Comparison of ENCODE assay signal across 1 cellular context in the genomic region with DNA sequence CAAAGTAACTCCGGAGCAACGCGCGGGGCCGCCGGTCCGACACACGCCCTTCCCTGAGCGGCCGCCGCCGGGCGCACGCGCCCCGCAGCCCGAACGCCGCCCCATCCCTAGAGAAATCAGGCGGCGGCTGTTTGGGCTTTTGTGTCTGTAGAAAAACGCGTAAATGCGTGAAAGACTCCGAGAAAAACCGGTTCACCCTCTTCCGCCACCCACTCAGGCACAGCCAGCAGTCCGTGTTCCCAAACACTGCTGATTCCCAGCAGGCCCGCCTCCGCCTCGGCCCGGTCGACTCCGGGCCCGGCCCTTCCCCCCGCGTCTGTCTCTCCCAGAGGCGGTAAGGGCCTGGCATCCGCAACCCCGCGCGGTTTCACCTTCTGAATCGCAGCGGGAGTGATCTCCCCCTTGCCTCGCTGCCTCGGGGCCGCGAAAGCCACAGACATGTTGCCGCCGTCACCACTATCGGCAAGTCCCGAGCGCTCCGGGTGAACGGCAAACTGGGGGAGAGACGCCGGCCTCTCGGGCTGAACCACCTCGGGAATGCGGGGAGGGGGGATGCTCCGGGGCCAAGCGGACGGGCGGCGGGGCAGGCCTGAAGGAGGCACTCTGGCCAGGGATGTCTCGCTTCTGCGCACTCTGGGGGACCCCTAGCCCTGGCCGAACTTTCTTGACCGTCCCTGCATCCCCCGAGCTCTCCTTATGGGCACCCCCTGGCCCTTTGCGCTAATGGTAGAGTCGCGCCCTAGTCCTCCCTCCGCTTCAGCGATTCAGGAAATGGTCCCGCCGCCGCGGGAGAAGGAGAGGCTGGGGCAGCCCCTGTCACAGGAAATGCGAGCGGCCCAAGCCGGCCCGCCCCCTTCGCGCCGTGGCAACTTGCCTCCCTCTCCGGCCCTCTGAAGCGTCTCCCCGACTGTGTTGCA.
TF ChIP-seq lines count a peak whose summit lies in the region.

A gene with protein sequence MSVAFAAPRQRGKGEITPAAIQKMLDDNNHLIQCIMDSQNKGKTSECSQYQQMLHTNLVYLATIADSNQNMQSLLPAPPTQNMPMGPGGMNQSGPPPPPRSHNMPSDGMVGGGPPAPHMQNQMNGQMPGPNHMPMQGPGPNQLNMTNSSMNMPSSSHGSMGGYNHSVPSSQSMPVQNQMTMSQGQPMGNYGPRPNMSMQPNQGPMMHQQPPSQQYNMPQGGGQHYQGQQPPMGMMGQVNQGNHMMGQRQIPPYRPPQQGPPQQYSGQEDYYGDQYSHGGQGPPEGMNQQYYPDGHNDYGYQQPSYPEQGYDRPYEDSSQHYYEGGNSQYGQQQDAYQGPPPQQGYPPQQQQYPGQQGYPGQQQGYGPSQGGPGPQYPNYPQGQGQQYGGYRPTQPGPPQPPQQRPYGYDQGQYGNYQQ (minus strand): TSS at position 484 of the 917 bp plus-strand sequence. CDS start 44 bp downstream, at position 440.

TF ChIP-seq in K562, 482 proteins besides CTCF, POLR2A, EP300 and RAD21 (continued from another document and continues in another):
- peak; percentile 62; the same call in 1 of the 2 replicates for TF ChIP-seq ILF3 (IDR thresholded peaks at IDR 0.05; ENCODE audit: borderline replicate concordance)
- no peak for TF ChIP-seq RBM34 (IDR thresholded peaks at IDR 0.05; ENCODE audit: borderline replicate concordance, insufficient read depth, low read length)
- TF ChIP-seq, protein P1, sequence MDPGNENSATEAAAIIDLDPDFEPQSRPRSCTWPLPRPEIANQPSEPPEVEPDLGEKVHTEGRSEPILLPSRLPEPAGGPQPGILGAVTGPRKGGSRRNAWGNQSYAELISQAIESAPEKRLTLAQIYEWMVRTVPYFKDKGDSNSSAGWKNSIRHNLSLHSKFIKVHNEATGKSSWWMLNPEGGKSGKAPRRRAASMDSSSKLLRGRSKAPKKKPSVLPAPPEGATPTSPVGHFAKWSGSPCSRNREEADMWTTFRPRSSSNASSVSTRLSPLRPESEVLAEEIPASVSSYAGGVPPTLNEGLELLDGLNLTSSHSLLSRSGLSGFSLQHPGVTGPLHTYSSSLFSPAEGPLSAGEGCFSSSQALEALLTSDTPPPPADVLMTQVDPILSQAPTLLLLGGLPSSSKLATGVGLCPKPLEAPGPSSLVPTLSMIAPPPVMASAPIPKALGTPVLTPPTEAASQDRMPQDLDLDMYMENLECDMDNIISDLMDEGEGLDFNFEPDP (CRISPR knock-in tag; IDR thresholded peaks at IDR 0.05), result no peak
- no peak for TF ChIP-seq PRMT5 (CRISPR knock-in tag; IDR thresholded peaks at IDR 0.05)
- no peak for TF ChIP-seq SRF (CRISPR knock-in tag; IDR thresholded peaks at IDR 0.05)
- TF ChIP-seq TFAM (CRISPR knock-in tag; conservative IDR thresholded peaks at IDR 0.05), result no peak
- TF ChIP-seq PURB (CRISPR knock-in tag; IDR thresholded peaks at IDR 0.05; ENCODE audit: low read depth), result no peak
- no peak for TF ChIP-seq FOS (IDR thresholded peaks at IDR 0.05; ENCODE audit: extremely low read depth, insufficient read length)
- no peak for TF ChIP-seq ZFP1 (CRISPR knock-in tag; IDR thresholded peaks at IDR 0.05)
- TF ChIP-seq KLF16 (IDR thresholded peaks at IDR 0.05), result no peak
- no peak for TF ChIP-seq IRF2 (CRISPR knock-in tag; IDR thresholded peaks at IDR 0.05)
- TF ChIP-seq SAFB (IDR thresholded peaks at IDR 0.05; ENCODE audit: borderline replicate concordance, low read depth, low read length), result 0 out of 2 replicates have a peak, but pooled peaks have one; percentile 11
- TF ChIP-seq HCFC1 (IDR thresholded peaks at IDR 0.05; ENCODE audit: low read depth, low read length), result no peak; the same call in none of the 2 replicates
- peak; percentile 10; the same call in 1 of the 2 replicates for TF ChIP-seq MAFF (IDR thresholded peaks at IDR 0.05; ENCODE audit: low read length)
- no peak for TF ChIP-seq POLR2AphosphoS2 (IDR thresholded peaks at IDR 0.05; ENCODE audit: low read length)
- peak in 1 of 2 experiments; percentile 52; a peak in 3 of 4 replicates for TF ChIP-seq RCOR1 (IDR thresholded peaks at IDR 0.05; ENCODE audit: borderline replicate concordance in 1 of 2, low read depth in 2 of 2, low read length in 2 of 2)
- TF ChIP-seq ZBED1 (IDR thresholded peaks at IDR 0.05), result peak; percentile 38; the same call in 1 of the 2 replicates
- TF ChIP-seq CHD4 (IDR thresholded peaks at IDR 0.05; ENCODE audit: insufficient read depth, insufficient replicate concordance, low read depth, low read length, poor library complexity, severe bottlenecking), result no peak
- TF ChIP-seq, protein P2, sequence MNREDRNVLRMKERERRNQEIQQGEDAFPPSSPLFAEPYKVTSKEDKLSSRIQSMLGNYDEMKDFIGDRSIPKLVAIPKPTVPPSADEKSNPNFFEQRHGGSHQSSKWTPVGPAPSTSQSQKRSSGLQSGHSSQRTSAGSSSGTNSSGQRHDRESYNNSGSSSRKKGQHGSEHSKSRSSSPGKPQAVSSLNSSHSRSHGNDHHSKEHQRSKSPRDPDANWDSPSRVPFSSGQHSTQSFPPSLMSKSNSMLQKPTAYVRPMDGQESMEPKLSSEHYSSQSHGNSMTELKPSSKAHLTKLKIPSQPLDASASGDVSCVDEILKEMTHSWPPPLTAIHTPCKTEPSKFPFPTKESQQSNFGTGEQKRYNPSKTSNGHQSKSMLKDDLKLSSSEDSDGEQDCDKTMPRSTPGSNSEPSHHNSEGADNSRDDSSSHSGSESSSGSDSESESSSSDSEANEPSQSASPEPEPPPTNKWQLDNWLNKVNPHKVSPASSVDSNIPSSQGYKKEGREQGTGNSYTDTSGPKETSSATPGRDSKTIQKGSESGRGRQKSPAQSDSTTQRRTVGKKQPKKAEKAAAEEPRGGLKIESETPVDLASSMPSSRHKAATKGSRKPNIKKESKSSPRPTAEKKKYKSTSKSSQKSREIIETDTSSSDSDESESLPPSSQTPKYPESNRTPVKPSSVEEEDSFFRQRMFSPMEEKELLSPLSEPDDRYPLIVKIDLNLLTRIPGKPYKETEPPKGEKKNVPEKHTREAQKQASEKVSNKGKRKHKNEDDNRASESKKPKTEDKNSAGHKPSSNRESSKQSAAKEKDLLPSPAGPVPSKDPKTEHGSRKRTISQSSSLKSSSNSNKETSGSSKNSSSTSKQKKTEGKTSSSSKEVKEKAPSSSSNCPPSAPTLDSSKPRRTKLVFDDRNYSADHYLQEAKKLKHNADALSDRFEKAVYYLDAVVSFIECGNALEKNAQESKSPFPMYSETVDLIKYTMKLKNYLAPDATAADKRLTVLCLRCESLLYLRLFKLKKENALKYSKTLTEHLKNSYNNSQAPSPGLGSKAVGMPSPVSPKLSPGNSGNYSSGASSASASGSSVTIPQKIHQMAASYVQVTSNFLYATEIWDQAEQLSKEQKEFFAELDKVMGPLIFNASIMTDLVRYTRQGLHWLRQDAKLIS (CRISPR knock-in tag; IDR thresholded peaks at IDR 0.05), result no peak
- peak; percentile 89 for TF ChIP-seq TAF1 (IDR thresholded peaks at IDR 0.05; ENCODE audit: control insufficient read depth, extremely low read depth, insufficient read depth, low read length, severe bottlenecking)
- TF ChIP-seq, protein P3, sequence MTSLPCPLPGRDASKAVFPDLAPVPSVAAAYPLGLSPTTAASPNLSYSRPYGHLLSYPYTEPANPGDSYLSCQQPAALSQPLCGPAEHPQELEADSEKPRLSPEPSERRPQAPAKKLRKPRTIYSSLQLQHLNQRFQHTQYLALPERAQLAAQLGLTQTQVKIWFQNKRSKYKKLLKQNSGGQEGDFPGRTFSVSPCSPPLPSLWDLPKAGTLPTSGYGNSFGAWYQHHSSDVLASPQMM (CRISPR knock-in tag; IDR thresholded peaks at IDR 0.05), result no peak
- TF ChIP-seq ZNF41 (CRISPR knock-in tag; conservative IDR thresholded peaks at IDR 0.05), result 0 out of 2 replicates have a peak, but pooled peaks have one; percentile 34
- TF ChIP-seq, protein P4, sequence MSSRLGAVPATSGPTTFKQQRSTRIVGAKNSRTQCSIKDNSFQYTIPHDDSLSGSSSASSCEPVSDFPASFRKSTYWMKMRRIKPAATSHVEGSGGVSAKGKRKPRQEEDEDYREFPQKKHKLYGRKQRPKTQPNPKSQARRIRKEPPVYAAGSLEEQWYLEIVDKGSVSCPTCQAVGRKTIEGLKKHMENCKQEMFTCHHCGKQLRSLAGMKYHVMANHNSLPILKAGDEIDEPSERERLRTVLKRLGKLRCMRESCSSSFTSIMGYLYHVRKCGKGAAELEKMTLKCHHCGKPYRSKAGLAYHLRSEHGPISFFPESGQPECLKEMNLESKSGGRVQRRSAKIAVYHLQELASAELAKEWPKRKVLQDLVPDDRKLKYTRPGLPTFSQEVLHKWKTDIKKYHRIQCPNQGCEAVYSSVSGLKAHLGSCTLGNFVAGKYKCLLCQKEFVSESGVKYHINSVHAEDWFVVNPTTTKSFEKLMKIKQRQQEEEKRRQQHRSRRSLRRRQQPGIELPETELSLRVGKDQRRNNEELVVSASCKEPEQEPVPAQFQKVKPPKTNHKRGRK (tag; IDR thresholded peaks at IDR 0.05), result no peak
- no peak for TF ChIP-seq PHB (CRISPR knock-in tag; IDR thresholded peaks at IDR 0.05)
- TF ChIP-seq, protein P5, sequence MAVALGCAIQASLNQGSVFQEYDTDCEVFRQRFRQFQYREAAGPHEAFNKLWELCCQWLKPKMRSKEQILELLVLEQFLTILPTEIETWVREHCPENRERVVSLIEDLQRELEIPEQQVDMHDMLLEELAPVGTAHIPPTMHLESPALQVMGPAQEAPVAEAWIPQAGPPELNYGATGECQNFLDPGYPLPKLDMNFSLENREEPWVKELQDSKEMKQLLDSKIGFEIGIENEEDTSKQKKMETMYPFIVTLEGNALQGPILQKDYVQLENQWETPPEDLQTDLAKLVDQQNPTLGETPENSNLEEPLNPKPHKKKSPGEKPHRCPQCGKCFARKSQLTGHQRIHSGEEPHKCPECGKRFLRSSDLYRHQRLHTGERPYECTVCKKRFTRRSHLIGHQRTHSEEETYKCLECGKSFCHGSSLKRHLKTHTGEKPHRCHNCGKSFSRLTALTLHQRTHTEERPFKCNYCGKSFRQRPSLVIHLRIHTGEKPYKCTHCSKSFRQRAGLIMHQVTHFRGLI (CRISPR knock-in tag; IDR thresholded peaks at IDR 0.05), result no peak
- TF ChIP-seq TAF7 (tag; IDR thresholded peaks at IDR 0.05), result peak; percentile 97
- TF ChIP-seq NFIC (IDR thresholded peaks at IDR 0.05), result peak; percentile 12; the same call in 1 of the 2 replicates
- peak; percentile 65 for TF ChIP-seq OTX1 (CRISPR knock-in tag; IDR thresholded peaks at IDR 0.05)
- TF ChIP-seq NEUROD1 (IDR thresholded peaks at IDR 0.05; ENCODE audit: borderline replicate concordance, low read depth, low read length, partially characterized antibody), result peak; percentile 71
- no peak; the same call in 1 of the 2 replicates for TF ChIP-seq RNF2 (IDR thresholded peaks at IDR 0.05)
- no peak for TF ChIP-seq CBX8 (IDR thresholded peaks at IDR 0.05; ENCODE audit: borderline replicate concordance, extremely low read depth, low read depth, low read length, poor library complexity, severe bottlenecking)
- no peak for TF ChIP-seq MEF2D (tag; conservative IDR thresholded peaks at IDR 0.05; ENCODE audit: low read depth)
- no peak for TF ChIP-seq FOXA1 (IDR thresholded peaks at IDR 0.05; ENCODE audit: borderline replicate concordance)
- no peak for TF ChIP-seq ZNF274 (IDR thresholded peaks at IDR 0.05; ENCODE audit: borderline replicate concordance, low read depth, low read length)
- no peak for TF ChIP-seq ZNF347 (CRISPR knock-in tag; IDR thresholded peaks at IDR 0.05; ENCODE audit: low read depth)
- no peak for TF ChIP-seq SIRT6 (IDR thresholded peaks at IDR 0.05; ENCODE audit: low read depth, low read length)
- peak; percentile 61 for TF ChIP-seq ETV1 (tag; conservative IDR thresholded peaks at IDR 0.05; ENCODE audit: low read depth)
- TF ChIP-seq HDAC6 (IDR thresholded peaks at IDR 0.05; ENCODE audit: low read depth, low read length), result no peak
- no peak for TF ChIP-seq ZNF75A (CRISPR knock-in tag; IDR thresholded peaks at IDR 0.05)
- no peak for TF ChIP-seq ESRRB (CRISPR knock-in tag; IDR thresholded peaks at IDR 0.05; ENCODE audit: borderline replicate concordance)
- no peak for TF ChIP-seq ZNF354B (CRISPR knock-in tag; IDR thresholded peaks at IDR 0.05)
- TF ChIP-seq FOXJ3 (CRISPR knock-in tag; IDR thresholded peaks at IDR 0.05), result no peak
- TF ChIP-seq TBL1XR1 (IDR thresholded peaks at IDR 0.05; ENCODE audit: low read length in 2 of 2), result peak in 1 of 2 experiments; percentile 17; a peak in 1 of 4 replicates
- TF ChIP-seq, protein P6, sequence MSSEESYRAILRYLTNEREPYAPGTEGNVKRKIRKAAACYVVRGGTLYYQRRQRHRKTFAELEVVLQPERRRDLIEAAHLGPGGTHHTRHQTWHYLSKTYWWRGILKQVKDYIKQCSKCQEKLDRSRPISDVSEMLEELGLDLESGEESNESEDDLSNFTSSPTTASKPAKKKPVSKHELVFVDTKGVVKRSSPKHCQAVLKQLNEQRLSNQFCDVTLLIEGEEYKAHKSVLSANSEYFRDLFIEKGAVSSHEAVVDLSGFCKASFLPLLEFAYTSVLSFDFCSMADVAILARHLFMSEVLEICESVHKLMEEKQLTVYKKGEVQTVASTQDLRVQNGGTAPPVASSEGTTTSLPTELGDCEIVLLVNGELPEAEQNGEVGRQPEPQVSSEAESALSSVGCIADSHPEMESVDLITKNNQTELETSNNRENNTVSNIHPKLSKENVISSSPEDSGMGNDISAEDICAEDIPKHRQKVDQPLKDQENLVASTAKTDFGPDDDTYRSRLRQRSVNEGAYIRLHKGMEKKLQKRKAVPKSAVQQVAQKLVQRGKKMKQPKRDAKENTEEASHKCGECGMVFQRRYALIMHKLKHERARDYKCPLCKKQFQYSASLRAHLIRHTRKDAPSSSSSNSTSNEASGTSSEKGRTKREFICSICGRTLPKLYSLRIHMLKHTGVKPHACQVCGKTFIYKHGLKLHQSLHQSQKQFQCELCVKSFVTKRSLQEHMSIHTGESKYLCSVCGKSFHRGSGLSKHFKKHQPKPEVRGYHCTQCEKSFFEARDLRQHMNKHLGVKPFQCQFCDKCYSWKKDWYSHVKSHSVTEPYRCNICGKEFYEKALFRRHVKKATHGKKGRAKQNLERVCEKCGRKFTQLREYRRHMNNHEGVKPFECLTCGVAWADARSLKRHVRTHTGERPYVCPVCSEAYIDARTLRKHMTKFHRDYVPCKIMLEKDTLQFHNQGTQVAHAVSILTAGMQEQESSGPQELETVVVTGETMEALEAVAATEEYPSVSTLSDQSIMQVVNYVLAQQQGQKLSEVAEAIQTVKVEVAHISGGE (CRISPR knock-in tag; IDR thresholded peaks at IDR 0.05), result peak in 1 of 3 experiments; percentile 63; a peak in 2 of 6 replicates
- peak; percentile 46; the same call in 1 of the 2 replicates for TF ChIP-seq HMG20B (CRISPR knock-in tag; IDR thresholded peaks at IDR 0.05)
- TF ChIP-seq, protein P7, sequence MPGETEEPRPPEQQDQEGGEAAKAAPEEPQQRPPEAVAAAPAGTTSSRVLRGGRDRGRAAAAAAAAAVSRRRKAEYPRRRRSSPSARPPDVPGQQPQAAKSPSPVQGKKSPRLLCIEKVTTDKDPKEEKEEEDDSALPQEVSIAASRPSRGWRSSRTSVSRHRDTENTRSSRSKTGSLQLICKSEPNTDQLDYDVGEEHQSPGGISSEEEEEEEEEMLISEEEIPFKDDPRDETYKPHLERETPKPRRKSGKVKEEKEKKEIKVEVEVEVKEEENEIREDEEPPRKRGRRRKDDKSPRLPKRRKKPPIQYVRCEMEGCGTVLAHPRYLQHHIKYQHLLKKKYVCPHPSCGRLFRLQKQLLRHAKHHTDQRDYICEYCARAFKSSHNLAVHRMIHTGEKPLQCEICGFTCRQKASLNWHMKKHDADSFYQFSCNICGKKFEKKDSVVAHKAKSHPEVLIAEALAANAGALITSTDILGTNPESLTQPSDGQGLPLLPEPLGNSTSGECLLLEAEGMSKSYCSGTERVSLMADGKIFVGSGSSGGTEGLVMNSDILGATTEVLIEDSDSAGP (CRISPR knock-in tag; IDR thresholded peaks at IDR 0.05), result 0 out of 2 replicates have a peak, but pooled peaks have one; percentile 38
- TF ChIP-seq XRCC5 (IDR thresholded peaks at IDR 0.05; ENCODE audit: low read depth, low read length), result no peak; the same call in 1 of the 2 replicates
- peak; percentile 79 for TF ChIP-seq EGR1 (conservative IDR thresholded peaks at IDR 0.05)
- TF ChIP-seq SIN3B (IDR thresholded peaks at IDR 0.05; ENCODE audit: low read depth), result peak; percentile 46; the same call in 1 of the 2 replicates
